8 cellular contexts compared by ENCODE assay signal in genomic region chr5:82225525-82226172, GRCh38. TPM values are rescaled to one million over a fixed set of nuclear protein-coding genes. Genes with fewer than 3 reads are reported as not detected.
DNase-seq lines count a peak whose midpoint lies in the region; ATAC-seq, FAIRE-seq and TF ChIP-seq lines count a peak whose summit lies in the region.

No MANE protein-coding gene starts in this region.

- dilution Hi-C loops in keratinocyte (cut with MboI; ENCODE audit: extremely low pct_ligation_motif_present, low sequenced_read_pairs): no loop called here

- H3K27ac ChIP-seq in VCaP (no peak overlapping the region), breast epithelium (no peak overlapping the region), keratinocyte (ENCODE audit: control insufficient read depth, insufficient read depth, low read length) (no peak overlapping the region)

- H4K20me1 ChIP-seq in keratinocyte (ENCODE audit: control insufficient read depth, extremely low read depth, insufficient read depth, low read length): no peaks in the 10 kb centered on the region

- no peaks in the 10 kb centered on the region for H3K27me3 ChIP-seq in breast epithelium
- no peaks in the 10 kb centered on the region for H3K27me3 ChIP-seq in keratinocyte (ENCODE audit: control insufficient read depth, extremely low read depth, insufficient read depth, low read length)

- H3K36me3 ChIP-seq in breast epithelium (no peaks in the 10 kb centered on the region), keratinocyte (ENCODE audit: control insufficient read depth in 2 of 2, extremely low read depth in 1 of 2, insufficient read depth in 2 of 2, low read length in 2 of 2) (no peaks in the 10 kb centered on the region)

- DNase-seq in 8988T: peak; percentile 14
- DNase-seq in GM13977 (ENCODE audit: low spot score): peak; percentile 53
- peak; percentile 17 for DNase-seq in NCI-H187 treated with DMSO at 0.1 percent for 48 hours (lab: John Stamatoyannopoulos, UW)
- peak; percentile 18 to 53 for DNase-seq in breast epithelium (ENCODE audit: low spot score in 2 of 2)
- DNase-seq in keratinocyte (ENCODE audit: low read depth, low spot score): peak; percentile 28
- peak; percentile 32 to 48 for DNase-seq in stimulated activated CD4-positive, alpha-beta T cell treated with anti-CD3 and anti-CD28 coated beads, Interleukin-1b, Interleukin-23, amount 100 ng/mL, for 4 hours (ENCODE audit: low read depth in 2 of 2)

- TF ChIP-seq POLR2A in breast epithelium (IDR thresholded peaks at IDR 0.05): no peak

- TF ChIP-seq CTCF in GM13977 (IDR thresholded peaks at IDR 0.05; ENCODE audit: extremely low read depth, insufficient read depth, missing control alignments) (peak; percentile 84), VCaP (conservative IDR thresholded peaks at IDR 0.05) (peak; percentile 84), breast epithelium (IDR thresholded peaks at IDR 0.05) (peak in 2 of 3 donors; percentile 62 to 67), keratinocyte (optimal IDR thresholded peaks at IDR 0.05 in 1 of 3, IDR thresholded peaks at IDR 0.05 in 1 of 3, conservative IDR thresholded peaks at IDR 0.05 in 1 of 3; ENCODE audit: extremely low read depth in 1 of 3, insufficient read depth in 2 of 3, low read length in 3 of 3) (peak; percentile 69 to 89 (median 79))

- H3K9me1 ChIP-seq in keratinocyte (ENCODE audit: control insufficient read depth, extremely low read depth, insufficient read depth, low read length): no peaks in the 10 kb centered on the region

- H3K9me3 ChIP-seq in breast epithelium (no peaks in the 10 kb centered on the region), keratinocyte (ENCODE audit: control insufficient read depth, low read depth, low read length) (no peaks in the 10 kb centered on the region)

- H3K4me1 ChIP-seq in breast epithelium (no peaks in the 10 kb centered on the region), keratinocyte (ENCODE audit: control insufficient read depth, extremely low read depth, insufficient read depth, low read length) (no peaks in the 10 kb centered on the region)

- no peak overlapping the region for H3K4me3 ChIP-seq in breast epithelium
- no peak overlapping the region for H3K4me3 ChIP-seq in keratinocyte (ENCODE audit: control insufficient read depth in 2 of 3, extremely low read depth in 1 of 3, insufficient read depth in 2 of 3, low read depth in 1 of 3, low read length in 3 of 3)

- peak overlapping the region; percentile 0 for H3K4me2 ChIP-seq in keratinocyte (ENCODE audit: control insufficient read depth, extremely low read depth, insufficient read depth, low read depth, low read length)

- in situ Hi-C loops in GM13977 (cut with MboI; ENCODE audit: low pct_unique_long_range_greater_than_20kb, low sequenced_read_pairs, unreplicated experiment): loop anchor here (10.0 kb wide), 1 partner anchor 801 kb away; no protein-coding TSS in a partner anchor

- peak overlapping the region; percentile 39 for H2AFZ ChIP-seq in keratinocyte (ENCODE audit: control insufficient read depth, low read length)

- no peaks in the 10 kb centered on the region for H3K79me2 ChIP-seq in keratinocyte (ENCODE audit: control insufficient read depth, insufficient read depth, low read length)

- peak; percentile 95 for ATAC-seq in HG02885 (IDR thresholded peaks at IDR 0.05; ENCODE audit: poor library complexity, unreplicated experiment)

- intact Hi-C loops in breast epithelium (cut with DNase I; ENCODE audit: low total_unique reads): loop anchor here (10.0 kb wide), 1 partner anchor 1021 kb away; no protein-coding TSS in a partner anchor

- no peak overlapping the region for H3K9ac ChIP-seq in keratinocyte (ENCODE audit: control insufficient read depth, extremely low read depth, insufficient read depth, low read length)

- peak; percentile 86 for FAIRE-seq in keratinocyte (lab: Jason Lieb, UNC)

RNA-seq across cellular contexts. Expression of gene RPS23, which starts 52.5 kb away (rescaled TPM):
- 1,000 to 10,000 TPM; 3,055 to 5,353 (median 4,143) TPM for total RNA-seq in breast epithelium
- polyA plus RNA-seq in keratinocyte: 1,949 to 6,976 TPM (median 2,776 TPM) in 3 replicates
- 2,829 TPM for polyA plus RNA-seq in keratinocyte (2011; ENCODE audit: low read depth)
- polyA plus RNA-seq in keratinocyte (2011; cell fraction: cytosol; rRNA removed): 7,285 and 7,308 TPM in 2 replicates
- 1,305 and 1,569 TPM in 2 replicates for polyA plus RNA-seq in keratinocyte (2011; cell fraction: nucleus; rRNA removed)
- 3,805 and 6,023 TPM in 2 replicates for polyA plus RNA-seq in keratinocyte (2012; ENCODE audit: low replicate concordance)
- 93.2 to 2,820 TPM (median 1,724 TPM) in 3 replicates for polyA minus RNA-seq in keratinocyte
- 996 TPM for polyA minus RNA-seq in keratinocyte (2011; cell fraction: cytosol; rRNA and poly(A)+ RNA removed)
- polyA minus RNA-seq in keratinocyte (2011; cell fraction: nucleus; rRNA and poly(A)+ RNA removed): 116 and 199 TPM in 2 replicates
